ENCODE assay signal across 8 cellular contexts in genomic region chrX:63275127-63275526, GRCh38.
DNase-seq lines count a peak whose midpoint lies in the region; ATAC-seq and TF ChIP-seq lines count a peak whose summit lies in the region.

No MANE protein-coding gene starts in this region.

- dilution Hi-C loops in mammary epithelial cell (cut with HindIII; ENCODE audit: low sequenced_read_pairs): no loop called here

- no peak overlapping the region for H3K4me3 Mint-ChIP-seq in activated naive CD4-positive, alpha-beta T cell treated with anti-CD3 and anti-CD28 coated beads, Interleukin-2, amount 10 ng/mL, durations not matched to agents 7 days and 5 days
- H3K4me3 Mint-ChIP-seq in neural progenitor cell: no peak overlapping the region

- H3K27ac ChIP-seq in mammary epithelial cell (ENCODE audit: insufficient read depth, low read depth, low read length) (no peak overlapping the region), neural progenitor cell (no peak overlapping the region)

- H3K4me2 ChIP-seq in mammary epithelial cell (ENCODE audit: insufficient read depth, low read depth, low read length): no peak overlapping the region
- H3K4me2 ChIP-seq in neural progenitor cell: no peak overlapping the region

- H3K27ac Mint-ChIP-seq in activated naive CD4-positive, alpha-beta T cell treated with anti-CD3 and anti-CD28 coated beads, Interleukin-2, amount 10 ng/mL, durations not matched to agents 7 days and 5 days: no peak overlapping the region
- H3K27ac Mint-ChIP-seq in neural progenitor cell: no peak overlapping the region

- ATAC-seq in omental fat pad (ENCODE audit: low FRiP score): no peak
- ATAC-seq in GM21423 (IDR thresholded peaks at IDR 0.05; ENCODE audit: unreplicated experiment): no peak

- H3K27me3 Mint-ChIP-seq in activated naive CD4-positive, alpha-beta T cell treated with anti-CD3 and anti-CD28 coated beads, Interleukin-2, amount 10 ng/mL, durations not matched to agents 7 days and 5 days: no peaks in the 10 kb centered on the region
- no peaks in the 10 kb centered on the region for H3K27me3 Mint-ChIP-seq in neural progenitor cell (ENCODE audit: insufficient read depth, low read depth)

- no TSS peak for BruUV-seq in mammary epithelial cell (replicated peaks; lab: Mats Ljungman, UMichigan)

- intact Hi-C loops in mammary epithelial cell (cut with micrococcal nuclease): no loop called here

- H3K4me3 ChIP-seq in mammary epithelial cell (replicated peaks in 1 of 3; ENCODE audit: insufficient read depth in 1 of 3, low read depth in 2 of 3, low read length in 3 of 3) (no peak overlapping the region), neural progenitor cell (no peak overlapping the region)

- H3K27me3 ChIP-seq in mammary epithelial cell (ENCODE audit: insufficient read depth, low read length): no peaks in the 10 kb centered on the region
- H3K27me3 ChIP-seq in neural progenitor cell: no peaks in the 10 kb centered on the region

- in situ Hi-C loops in mammary epithelial cell (cut with MboI; ENCODE audit: low sequenced_read_pairs in 2 of 2): no loop called here

- H3K9me3 Mint-ChIP-seq in activated naive CD4-positive, alpha-beta T cell treated with anti-CD3 and anti-CD28 coated beads, Interleukin-2, amount 10 ng/mL, durations not matched to agents 7 days and 5 days: no peaks in the 10 kb centered on the region
- H3K9me3 Mint-ChIP-seq in neural progenitor cell: no peaks in the 10 kb centered on the region

- H3K9ac ChIP-seq in mammary epithelial cell (ENCODE audit: insufficient read depth, low read length) (no peak overlapping the region), neural progenitor cell (no peak overlapping the region)

- H3K4me1 Mint-ChIP-seq in activated naive CD4-positive, alpha-beta T cell treated with anti-CD3 and anti-CD28 coated beads, Interleukin-2, amount 10 ng/mL, durations not matched to agents 7 days and 5 days: no peaks in the 10 kb centered on the region
- H3K4me1 Mint-ChIP-seq in neural progenitor cell: no peaks in the 10 kb centered on the region

- CTCF ChIA-PET in activated naive CD4-positive, alpha-beta T cell treated with anti-CD3 and anti-CD28 coated beads, Interleukin-2, amount 10 ng/mL, durations not matched to agents 7 days and 5 days (lab: Charles Lee): no interaction called here
- CTCF ChIA-PET in mammary epithelial cell (lab: Charles Lee; ENCODE audit: low non-redundant PET): interaction anchor here (0.6 kb wide), 1 partner anchor 230 kb away, joined by 4 read pairs; no protein-coding TSS in a partner anchor

- no peaks in the 10 kb centered on the region for H3K9me3 ChIP-seq in mammary epithelial cell (replicated peaks; ENCODE audit: insufficient read depth, low read length)
- peaks cover 5% of the 10 kb centered on the region for H3K9me3 ChIP-seq in neural progenitor cell (ENCODE audit: low read depth)

- TF ChIP-seq CTCF in mammary epithelial cell (conservative IDR thresholded peaks at IDR 0.05 in 1 of 2, IDR thresholded peaks at IDR 0.05 in 1 of 2; ENCODE audit: extremely low read depth in 1 of 2, insufficient read depth in 1 of 2, low read depth in 1 of 2, low read length in 2 of 2): peak; percentile 61 to 67
- TF ChIP-seq CTCF in neural progenitor cell (IDR thresholded peaks at IDR 0.05): peak; percentile 50
- no peak for TF ChIP-seq CTCF in omental fat pad (IDR thresholded peaks at IDR 0.05)

- H2AFZ ChIP-seq in mammary epithelial cell (ENCODE audit: low read depth, low read length) (no peak overlapping the region), neural progenitor cell (replicated peaks) (no peak overlapping the region)

- no peaks in the 10 kb centered on the region for H4K20me1 ChIP-seq in mammary epithelial cell (ENCODE audit: insufficient read depth, low read length)
- no peaks in the 10 kb centered on the region for H4K20me1 ChIP-seq in neural progenitor cell (ENCODE audit: low read depth)

- H3K4me1 ChIP-seq in mammary epithelial cell (ENCODE audit: insufficient read depth, low read length) (no peaks in the 10 kb centered on the region), neural progenitor cell (no peaks in the 10 kb centered on the region)

- H3K36me3 ChIP-seq in mammary epithelial cell (ENCODE audit: insufficient read depth, low read length) (no peaks in the 10 kb centered on the region), neural progenitor cell (no peaks in the 10 kb centered on the region)

- H3K36me3 Mint-ChIP-seq in activated naive CD4-positive, alpha-beta T cell treated with anti-CD3 and anti-CD28 coated beads, Interleukin-2, amount 10 ng/mL, durations not matched to agents 7 days and 5 days: no peaks in the 10 kb centered on the region
- H3K36me3 Mint-ChIP-seq in neural progenitor cell: no peaks in the 10 kb centered on the region

- DNase-seq in activated naive CD4-positive, alpha-beta T cell treated with anti-CD3 and anti-CD28 coated beads, Interleukin-2, amount 10 ng/mL, durations not matched to agents 7 days and 5 days: peak; percentile 21
- no peak for DNase-seq in activated naive CD4-positive, alpha-beta T cell treated with Interleukin-2 at 50 U/mL for 16 hours
- DNase-seq in HT-29 (ENCODE audit: low spot score): peak; percentile 69
- peak; percentile 25 for DNase-seq in mammary epithelial cell
- DNase-seq in neural progenitor cell (ENCODE audit: low spot score): peak; percentile 22
- DNase-seq in omental fat pad (ENCODE audit: low spot score): no peak
- DNase-seq in amniotic stem cell (lab: John Stamatoyannopoulos, UW): no peak

- H3K79me2 ChIP-seq in mammary epithelial cell (ENCODE audit: insufficient read depth, low read length) (no peaks in the 10 kb centered on the region), neural progenitor cell (ENCODE audit: low read depth) (no peaks in the 10 kb centered on the region)

- H3F3A ChIP-seq in neural progenitor cell (ENCODE audit: low read depth): no peaks in the 10 kb centered on the region

- WGBS in mammary epithelial cell (ENCODE audit: low coverage, missing lambda C conversion rate): no CpG with 5 or more reads among the region's 2 CpGs

Comparison
In these comparisons a context has a peak if more than half of its experiments do, and no peak if none do; other contexts are left out.
1. DNase-seq: peak in activated naive CD4-positive, alpha-beta T cell treated with anti-CD3 and anti-CD28 coated beads, Interleukin-2, amount 10 ng/mL, durations not matched to agents 7 days and 5 days (single experiment), HT-29 (single experiment), mammary epithelial cell (single experiment) and neural progenitor cell (single experiment); none in activated naive CD4-positive, alpha-beta T cell treated with Interleukin-2 at 50 U/mL for 16 hours (single experiment), omental fat pad (single experiment) and amniotic stem cell (single experiment).
2. CTCF ChIP-seq: peak in mammary epithelial cell (2 of 2) and neural progenitor cell (single experiment); none in omental fat pad (0 of 3).